36 cellular contexts compared by ENCODE assay signal in genomic region chr18:33670052-33670451, GRCh38.
"Had no signal": no experiment of that assay in that cellular context is flagged by ENCODE, and none has a peak within 500 bp of the region (broad histone marks: within the 10 kb centered on the region; RNA-seq: fewer than 3 reads in every experiment).

No MANE protein-coding gene starts in this region.

- H3K4me1 Mint-ChIP-seq: activated CD4-positive, alpha-beta memory T cell treated with anti-CD3 and anti-CD28 coated beads, Interleukin-2, amount 10 ng/mL, durations not matched to agents 7 days and 5 days; activated CD8-positive, alpha-beta memory T cell treated with anti-CD3 and anti-CD28 coated beads, Interleukin-2, amount 10 ng/mL, durations not matched to agents 7 days and 5 days; activated naive CD4-positive, alpha-beta T cell treated with anti-CD3 and anti-CD28 coated beads, Interleukin-2, amount 10 ng/mL, durations not matched to agents 7 days and 5 days; activated naive CD8-positive, alpha-beta T cell treated with anti-CD3 and anti-CD28 coated beads, Interleukin-2, amount 50 U/mL, for 24 hours; central memory CD8-positive, alpha-beta T cell had no signal

- H3K27ac ChIP-seq: cardiac muscle cell, colonic mucosa, Peyer's patch, RWPE1, SK-N-MC, WERI-Rb-1 had no signal

- H3K36me3 ChIP-seq: cardiac muscle cell, colonic mucosa, MG63, Peyer's patch, WERI-Rb-1 had no signal

- H3K9me3 ChIP-seq: colonic mucosa, MG63, Peyer's patch had no signal

- H3K27ac Mint-ChIP-seq: activated CD4-positive, alpha-beta memory T cell treated with anti-CD3 and anti-CD28 coated beads, Interleukin-2, amount 10 ng/mL, durations not matched to agents 7 days and 5 days; activated CD8-positive, alpha-beta memory T cell treated with anti-CD3 and anti-CD28 coated beads, Interleukin-2, amount 10 ng/mL, durations not matched to agents 7 days and 5 days; activated naive CD4-positive, alpha-beta T cell treated with anti-CD3 and anti-CD28 coated beads, Interleukin-2, amount 10 ng/mL, durations not matched to agents 7 days and 5 days; activated naive CD8-positive, alpha-beta T cell; activated naive CD8-positive, alpha-beta T cell treated with anti-CD3 and anti-CD28 coated beads, Interleukin-2, amount 50 U/mL, for 24 hours had no signal

- H3K27me3 ChIP-seq: cardiac muscle cell, colonic mucosa, MG63, Peyer's patch had no signal

- H3K4me1 ChIP-seq: colonic mucosa, Peyer's patch had no signal

- DNase-seq: activated CD4-positive, alpha-beta memory T cell treated with anti-CD3 and anti-CD28 coated beads, Interleukin-2, amount 10 ng/mL, durations not matched to agents 7 days and 5 days; activated CD4-positive, alpha-beta T cell treated with anti-CD3 and anti-CD28 coated beads for 1 hour; activated CD4-positive, alpha-beta T cell treated with anti-CD3 and anti-CD28 coated beads for 48 hours; activated CD4-positive, CD25-positive, alpha-beta regulatory T cell; activated CD8-positive, alpha-beta memory T cell treated with anti-CD3 and anti-CD28 coated beads for 24 hours; activated CD8-positive, alpha-beta memory T cell treated with anti-CD3 and anti-CD28 coated beads, Interleukin-2, amount 10 ng/mL, durations not matched to agents 7 days and 5 days; activated CD8-positive, alpha-beta memory T cell treated with anti-CD3 and anti-CD28 coated beads, Interleukin-2, amount 50 U/mL, for 48 hours; activated effector memory CD4-positive, alpha-beta T cell treated with Interleukin-2 at 50 U/mL for 16 hours; activated naive CD4-positive, alpha-beta T cell treated with anti-CD3 and anti-CD28 coated beads, Interleukin-2, amount 10 ng/mL, durations not matched to agents 7 days and 5 days; activated naive CD8-positive, alpha-beta T cell treated with anti-CD3 and anti-CD28 coated beads, Interleukin-2, amount 50 U/mL, for 24 hours; activated T-cell treated with anti-CD3 and anti-CD28 coated beads, Interleukin-2, amount 50 U/mL, for 48 hours; anterior cingulate cortex; colonic mucosa; Kasumi-1; MG63; MV-4-11; NCI-H1092; NCI-H1436 treated with DMSO at 0.1 percent for 48 hours; NCI-H1694 treated with DMSO at 0.1 percent for 48 hours; NCI-H2029; NCI-H2107; NCI-H2171; NCI-H226; NCI-H446 treated with DMSO at 0.1 percent for 48 hours; NCI-H524; NCI-H82; PC-3; Peyer's patch; Right ventricle myocardium superior; T1000; WERI-Rb-1 had no signal

- H3K4me3 ChIP-seq: cardiac muscle cell, colonic mucosa, MG63, Peyer's patch, SK-N-MC had no signal

- ATAC-seq: activated CD8-positive, alpha-beta memory T cell treated with anti-CD3 and anti-CD28 coated beads, Interleukin-2, amount 10 ng/mL, durations not matched to agents 7 days and 5 days; activated naive CD8-positive, alpha-beta T cell treated with anti-CD3 and anti-CD28 coated beads, Interleukin-2, amount 50 U/mL, for 24 hours; PC-3 had no signal

- H3K36me3 Mint-ChIP-seq: activated CD8-positive, alpha-beta memory T cell treated with anti-CD3 and anti-CD28 coated beads, Interleukin-2, amount 10 ng/mL, durations not matched to agents 7 days and 5 days; activated naive CD4-positive, alpha-beta T cell treated with anti-CD3 and anti-CD28 coated beads, Interleukin-2, amount 10 ng/mL, durations not matched to agents 7 days and 5 days; activated naive CD8-positive, alpha-beta T cell had no signal

- H3K4me3 Mint-ChIP-seq: activated CD4-positive, alpha-beta memory T cell treated with anti-CD3 and anti-CD28 coated beads, Interleukin-2, amount 10 ng/mL, durations not matched to agents 7 days and 5 days; activated CD8-positive, alpha-beta memory T cell treated with anti-CD3 and anti-CD28 coated beads, Interleukin-2, amount 10 ng/mL, durations not matched to agents 7 days and 5 days; activated naive CD4-positive, alpha-beta T cell treated with anti-CD3 and anti-CD28 coated beads, Interleukin-2, amount 10 ng/mL, durations not matched to agents 7 days and 5 days; activated naive CD8-positive, alpha-beta T cell; activated naive CD8-positive, alpha-beta T cell treated with anti-CD3 and anti-CD28 coated beads, Interleukin-2, amount 50 U/mL, for 24 hours; central memory CD8-positive, alpha-beta T cell had no signal

- H3K27me3 Mint-ChIP-seq: activated CD4-positive, alpha-beta memory T cell treated with anti-CD3 and anti-CD28 coated beads, Interleukin-2, amount 10 ng/mL, durations not matched to agents 7 days and 5 days; activated CD8-positive, alpha-beta memory T cell treated with anti-CD3 and anti-CD28 coated beads, Interleukin-2, amount 10 ng/mL, durations not matched to agents 7 days and 5 days; activated naive CD4-positive, alpha-beta T cell treated with anti-CD3 and anti-CD28 coated beads, Interleukin-2, amount 10 ng/mL, durations not matched to agents 7 days and 5 days; activated naive CD8-positive, alpha-beta T cell; activated naive CD8-positive, alpha-beta T cell treated with anti-CD3 and anti-CD28 coated beads, Interleukin-2, amount 50 U/mL, for 24 hours; central memory CD8-positive, alpha-beta T cell had no signal
